36 cellular contexts compared by ENCODE assay signal in the genomic region with DNA sequence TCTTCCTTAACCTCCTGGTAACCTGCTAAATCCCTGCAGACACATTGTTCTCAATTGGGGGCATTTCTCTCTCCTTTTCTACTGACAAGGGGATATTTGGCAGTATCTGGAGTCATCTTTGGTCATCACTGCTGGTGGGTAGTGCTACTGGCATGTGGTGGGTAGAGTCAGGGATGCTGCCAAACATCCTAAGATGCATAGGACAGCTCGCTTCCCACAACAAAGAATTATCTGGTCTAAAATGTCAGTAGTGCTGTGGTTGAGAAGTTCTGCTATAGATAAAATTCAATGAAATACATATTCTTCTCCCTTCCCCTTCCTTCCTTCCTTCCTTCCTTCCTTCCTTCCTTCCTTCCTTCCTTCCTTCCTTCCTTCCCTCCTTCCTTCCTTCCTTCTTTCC.
"Had no signal": no experiment of that assay in that cellular context is flagged by ENCODE, and none has a peak within 500 bp of the region (broad histone marks: within the 10 kb centered on the region; RNA-seq: fewer than 3 reads in every experiment).

No MANE protein-coding gene starts in this region.

- H3K27ac ChIP-seq: KMS-11 had no signal

- H3K9ac ChIP-seq: KMS-11 had no signal

- H3K9me3 ChIP-seq: MG63 had no signal

- H3K36me3 ChIP-seq: MG63 had no signal

- DNase-seq: Karpas-422, Kasumi-1, KG1, MG63, MM.1S, MV-4-11, NCI-H1048, NCI-H1092, NCI-H1092 treated with DMSO at 0.1 percent for 48 hours, NCI-H1105, NCI-H1105 treated with DMSO at 0.1 percent for 48 hours, NCI-H1417, NCI-H1417 treated with DMSO at 0.1 percent for 48 hours, NCI-H1436, NCI-H1436 treated with DMSO at 0.1 percent for 48 hours, NCI-H146, NCI-H1694, NCI-H1694 treated with DMSO at 0.1 percent for 48 hours, NCI-H187, NCI-H187 treated with DMSO at 0.1 percent for 48 hours, NCI-H1930, NCI-H2029, NCI-H2029 treated with DMSO at 0.1 percent for 48 hours, NCI-H2081, NCI-H2081 treated with DMSO at 0.1 percent for 48 hours, NCI-H2107, NCI-H2171, NCI-H2171 treated with DMSO at 0.1 percent for 48 hours, NCI-H2227 treated with DMSO at 0.1 percent for 48 hours, NCI-H226, NCI-H345, NCI-H446, NCI-H446 treated with DMSO at 0.1 percent for 48 hours, NCI-H510A, NCI-H510A treated with DMSO at 0.1 percent for 48 hours had no signal

- H3K4me3 ChIP-seq: MG63 had no signal
